ENCODE assay signal across 7 cellular contexts in the genomic region with DNA sequence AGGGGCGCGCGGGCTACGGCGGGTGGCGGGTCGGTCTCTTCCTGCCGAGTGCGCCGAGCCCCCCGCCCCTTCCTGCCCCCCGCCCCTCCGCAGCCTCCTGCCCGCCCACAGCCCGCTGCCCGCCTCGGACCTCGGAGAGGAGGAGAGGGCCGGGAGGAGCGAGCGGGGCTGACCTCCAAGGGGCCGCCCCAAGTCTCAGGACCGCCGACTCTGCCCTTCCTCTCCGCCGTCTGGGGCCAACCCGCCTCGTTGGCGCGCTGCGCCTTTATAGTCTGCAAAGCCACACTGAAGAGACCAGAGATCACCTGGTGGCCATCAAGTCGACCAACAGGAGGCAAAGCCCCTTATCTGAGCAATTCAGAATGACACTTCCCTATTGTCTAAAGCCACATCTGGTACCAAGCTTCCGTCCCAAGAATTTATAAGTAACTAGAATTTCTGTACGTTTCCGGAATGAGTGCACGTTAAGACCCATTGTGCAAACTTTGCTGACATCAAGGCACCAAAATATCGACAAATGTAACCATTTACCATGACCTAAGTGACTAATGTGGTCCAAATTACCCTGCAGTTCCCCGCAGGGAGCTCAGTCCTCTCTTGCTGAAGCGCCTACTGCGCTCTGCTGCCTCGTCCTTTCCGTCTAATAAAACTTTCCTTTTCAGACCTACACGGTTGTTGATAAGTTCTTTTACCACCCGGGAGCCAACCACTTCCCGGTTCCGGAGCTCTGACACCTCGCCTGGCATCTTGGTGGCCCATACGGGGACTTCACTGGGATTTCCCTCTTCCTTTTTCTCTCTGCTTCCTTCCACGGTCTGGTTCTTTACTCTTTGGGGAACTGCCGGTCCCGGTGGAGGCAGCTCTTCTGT. TPM values are rescaled to one million over a fixed set of nuclear protein-coding genes. Genes with fewer than 3 reads are reported as not detected.
DNase-seq lines count a peak whose midpoint lies in the region; ATAC-seq, FAIRE-seq and TF ChIP-seq lines count a peak whose summit lies in the region.

Gene CPXM1 (minus strand): TSS at position 38 of the 869 bp plus-strand sequence. CDS start 55 bp downstream, outside the sequence.

- no peaks in the 10 kb centered on the region; the same call in 1 of the 2 replicates for H3K79me1 ChIP-seq in H1 (ENCODE audit: low read depth, low read length)
- peaks cover 8% of the 10 kb centered on the region for H3K79me1 ChIP-seq in neuronal stem cell (ENCODE audit: low read depth, low read length)

- peak; percentile 47 for ATAC-seq in HG02678 (IDR thresholded peaks at IDR 0.05; ENCODE audit: unreplicated experiment)
- ATAC-seq in HG03045 (IDR thresholded peaks at IDR 0.05; ENCODE audit: unreplicated experiment): no peak
- no peak for ATAC-seq in HG03095 (IDR thresholded peaks at IDR 0.05; ENCODE audit: unreplicated experiment)

- H4K8ac ChIP-seq in H1 (ENCODE audit: extremely low read depth, insufficient read depth, low read length) (peak within 1 kb of the TSS; percentile 84), neuronal stem cell (ENCODE audit: low read depth, low read length) (peak within 1 kb of the TSS; percentile 100)

- WGBS in H1 (ENCODE audit: extremely low coverage in 1 of 2, insufficient coverage in 1 of 2, insufficient read length in 1 of 2, insufficient replicate concordance in 2 of 2, low coverage in 1 of 2, low lambda C conversion rate in 2 of 2, missing lambda C conversion rate in 1 of 2), 2 experiments: 2% methylated on average over 25 of the region's 51 CpGs; no CpG with 5 or more reads in 1 of the 2 experiments
- WGBS in neuronal stem cell (ENCODE audit: extremely low coverage in 2 of 2, insufficient read length in 2 of 2, insufficient replicate concordance in 1 of 2), 2 donors: no CpG with 5 or more reads among the region's 51 CpGs

- peak within 1 kb of the TSS; percentile 87 for H3K56ac ChIP-seq in H1 (replicated peaks; ENCODE audit: insufficient read length, low read depth, low read length)

- H2BK5ac ChIP-seq in H1 (ENCODE audit: low read depth, low read length) (peak within 1 kb of the TSS; percentile 79; the same call in 1 of the 2 replicates), neuronal stem cell (ENCODE audit: low read length) (peak within 1 kb of the TSS; percentile 46)

- CTCF ChIA-PET in H1 (lab: Charles Lee; ENCODE audit: partially characterized antibody): interaction anchor here (0.6 to 1.8 kb wide), 15 partner anchors 10 to 277 kb away, joined by 3 to 9 read pairs (median 3); partner anchors contain the start of gene TMEM239

- H2AK5ac ChIP-seq in H1 (ENCODE audit: low read depth, low read length) (peak within 1 kb of the TSS; percentile 68; the same call in 1 of the 2 replicates), neuronal stem cell (ENCODE audit: low read depth, low read length) (peak within 1 kb of the TSS; percentile 90)

- H4K20me1 ChIP-seq in H1 (replicated peaks in 1 of 2; ENCODE audit: control insufficient read depth in 1 of 2, insufficient read depth in 2 of 2, low read length in 2 of 2): peaks cover 0 to 5% of the 10 kb centered on the region in 2 experiments

- POLR2A ChIA-PET in H1 (lab: Charles Lee; ENCODE audit: partially characterized antibody): interaction anchor here (0.6 to 2.3 kb wide), 8 partner anchors 11 to 331 kb away, joined by 3 to 14 read pairs (median 3); no protein-coding TSS in a partner anchor

- no peaks in the 10 kb centered on the region for H3K79me2 ChIP-seq in H1 (ENCODE audit: control insufficient read depth in 1 of 2, insufficient read depth in 2 of 2, low read length in 2 of 2)

- H3K4me3 ChIP-seq in H1 (ENCODE audit: extremely low read depth in 1 of 4, insufficient read depth in 2 of 4, low read depth in 3 of 4, low read length in 4 of 4) (peak within 1 kb of the TSS; percentile 73 to 96 (median 77)), neuronal stem cell (ENCODE audit: low read length in 2 of 2) (peak within 1 kb of the TSS; percentile 88 to 100)

- peak; percentile 58 for FAIRE-seq in H1 (lab: Jason Lieb, UNC)

- H3K4me1 ChIP-seq in H1 (replicated peaks in 1 of 4; ENCODE audit: control insufficient read depth in 3 of 4, insufficient read depth in 4 of 4, low read length in 3 of 4) (peaks cover 0 to 28% (median 13%) of the 10 kb centered on the region in 4 experiments; a peak in 6 of 7 replicates), neuronal stem cell (ENCODE audit: control insufficient read depth in 2 of 2, insufficient read depth in 1 of 2, low read depth in 1 of 2, low read length in 2 of 2) (peaks cover 15 to 16% of the 10 kb centered on the region in 2 donors)

- peak; percentile 62 for DNase-seq in GM13976 (ENCODE audit: low spot score)
- DNase-seq in OCI-M2 (lab: John Stamatoyannopoulos, UW; ENCODE audit: unreplicated experiment): peak; percentile 37
- DNase-seq in H1 (ENCODE audit: low read depth in 1 of 2, low spot score in 2 of 2): peak in 1 of 2 experiments; percentile 83
- DNase-seq in neuronal stem cell (ENCODE audit: low spot score): peak; percentile 66

- H3K23me2 ChIP-seq in H1 (ENCODE audit: low read depth, low read length): peaks cover 17% of the 10 kb centered on the region

- H2BK120ac ChIP-seq in H1 (replicated peaks; ENCODE audit: low read depth, low read length) (peak within 1 kb of the TSS; percentile 88), neuronal stem cell (ENCODE audit: low read depth, low read length) (peak within 1 kb of the TSS; percentile 65)

- no peak for TF ChIP-seq EP300 in H1 (IDR thresholded peaks at IDR 0.05; ENCODE audit: borderline replicate concordance in 1 of 2, low read depth in 2 of 2, low read length in 2 of 2)

- in situ Hi-C loops in GM13976 (cut with MboI; ENCODE audit: low sequenced_read_pairs, unreplicated experiment): no loop called here

- H3K18ac ChIP-seq in H1 (ENCODE audit: extremely low read depth, low read length) (peak within 1 kb of the TSS; percentile 93), neuronal stem cell (ENCODE audit: low read length) (peak within 1 kb of the TSS; percentile 99)

- no peak for TF ChIP-seq POLR2A in H1 (IDR thresholded peaks at IDR 0.05; ENCODE audit: control extremely low read depth in 1 of 2, low read depth in 2 of 2, low read length in 2 of 2)

- H2AFZ ChIP-seq in H1 (ENCODE audit: low read length) (peak within 1 kb of the TSS; percentile 95), neuronal stem cell (ENCODE audit: low read length) (peak within 1 kb of the TSS; percentile 93)

- H4K5ac ChIP-seq in H1 (ENCODE audit: insufficient read length, low read depth, low read length): peak within 1 kb of the TSS; percentile 87

- peak in 1 of 2 experiments; percentile 28; a peak in 1 of 4 replicates for TF ChIP-seq RAD21 in H1 (IDR thresholded peaks at IDR 0.05 in 1 of 2, conservative IDR thresholded peaks at IDR 0.05 in 1 of 2; ENCODE audit: low read depth in 2 of 2, low read length in 2 of 2)

- peak within 1 kb of the TSS; percentile 97 for H3K23ac ChIP-seq in H1 (ENCODE audit: insufficient read length)
- peak within 1 kb of the TSS; percentile 99 for H3K23ac ChIP-seq in neuronal stem cell (ENCODE audit: low read depth, low read length, poor library complexity)

- peak within 1 kb of the TSS; percentile 100 for H4K91ac ChIP-seq in H1 (replicated peaks; ENCODE audit: insufficient read length, low read length)
- H4K91ac ChIP-seq in neuronal stem cell (ENCODE audit: low read depth, low read length, poor library complexity): peak within 1 kb of the TSS; percentile 87

- H3K9ac ChIP-seq in H1 (replicated peaks in 1 of 4; ENCODE audit: extremely low read depth in 1 of 4, low read depth in 3 of 4, low read length in 3 of 4): peak within 1 kb of the TSS; percentile 16 to 60 (median 39); a peak in 6 of 7 replicates
- H3K9ac ChIP-seq in neuronal stem cell (ENCODE audit: low read depth, low read length, poor library complexity): peak within 1 kb of the TSS; percentile 100

- H3K36me3 ChIP-seq in H1 (ENCODE audit: control insufficient read depth in 2 of 4, insufficient read depth in 4 of 4, low read length in 3 of 4): peaks cover 11 to 24% (median 17%) of the 10 kb centered on the region in 4 experiments; a peak in 6 of 8 replicates
- peaks cover 25 to 36% of the 10 kb centered on the region in 2 donors for H3K36me3 ChIP-seq in neuronal stem cell (replicated peaks in 1 of 2; ENCODE audit: control insufficient read depth in 2 of 2, insufficient read depth in 2 of 2, low read length in 2 of 2)

- H2BK15ac ChIP-seq in H1 (ENCODE audit: low read length) (peak within 1 kb of the TSS; percentile 81), neuronal stem cell (ENCODE audit: low read length) (peak within 1 kb of the TSS; percentile 74)

- no peak within 1 kb of the TSS for H3K14ac ChIP-seq in H1 (ENCODE audit: insufficient read length)
- H3K14ac ChIP-seq in neuronal stem cell (ENCODE audit: low read length): peak within 1 kb of the TSS; percentile 99

- peak within 1 kb of the TSS; percentile 100 for H3K4ac ChIP-seq in H1 (replicated peaks; ENCODE audit: insufficient read length, low read depth, low read length)
- H3K4ac ChIP-seq in neuronal stem cell (ENCODE audit: low read length): peak within 1 kb of the TSS; percentile 97

- H3K27ac ChIP-seq in H1 (ENCODE audit: low read depth, low read length) (no peak within 1 kb of the TSS), neuronal stem cell (replicated peaks; ENCODE audit: low read length) (peak within 1 kb of the TSS; percentile 80)

- H3K9me3 ChIP-seq in H1 (ENCODE audit: insufficient read depth in 2 of 2, low read depth in 1 of 2, low read length in 1 of 2): no peaks in the 10 kb centered on the region
- peaks cover 0 to under 1% of the 10 kb centered on the region in 2 donors for H3K9me3 ChIP-seq in neuronal stem cell (replicated peaks in 1 of 2; ENCODE audit: control insufficient read depth in 2 of 2, insufficient read depth in 1 of 2, low read depth in 1 of 2, low read length in 2 of 2)

- H2BK12ac ChIP-seq in H1 (ENCODE audit: low read depth, low read length) (peak within 1 kb of the TSS; percentile 85; the same call in 1 of the 2 replicates), neuronal stem cell (ENCODE audit: low read length) (peak within 1 kb of the TSS; percentile 98)

- peak within 1 kb of the TSS; percentile 34; the same call in 1 of the 2 replicates for H2BK20ac ChIP-seq in H1 (ENCODE audit: low read length)

- peak within 1 kb of the TSS; percentile 97 for H3K4me2 ChIP-seq in H1 (ENCODE audit: insufficient read depth in 1 of 2, low read depth in 2 of 2, low read length in 2 of 2)
- peak within 1 kb of the TSS; percentile 97 for H3K4me2 ChIP-seq in neuronal stem cell (ENCODE audit: insufficient read depth, low read length, poor library complexity, severe bottlenecking)

- H3K27me3 ChIP-seq in H1 (replicated peaks in 1 of 4; ENCODE audit: control insufficient read depth in 3 of 4, extremely low read depth in 1 of 4, insufficient read depth in 3 of 4, low read length in 3 of 4) (peaks cover 31 to 50% (median 49%) of the 10 kb centered on the region in 4 experiments), neuronal stem cell (ENCODE audit: control insufficient read depth in 3 of 3, insufficient read depth in 3 of 3, low read depth in 1 of 3, low read length in 3 of 3) (peaks cover 16 to 43% (median 23%) of the 10 kb centered on the region in 3 experiments)

- TF ChIP-seq CTCF in GM13976 (IDR thresholded peaks at IDR 0.05; ENCODE audit: borderline replicate concordance, control extremely low read depth, extremely low read depth, insufficient read depth, missing control alignments) (no peak), H1 (IDR thresholded peaks at IDR 0.05; ENCODE audit: control extremely low read depth in 1 of 3, insufficient read depth in 1 of 3, low read depth in 1 of 3, low read length in 3 of 3) (peak in 1 of 3 experiments; percentile 20; a peak in 1 of 4 replicates)

RNA-seq across cellular contexts. Expression of gene CPXM1, which starts in this region (rescaled TPM):
- total RNA-seq in H1 (2021; fragmentation: NEBNext Ultra II Directional; extraction: Animal tissue kit (Norgen Biotek cat#: 25700)): 28.8 and 31.3 TPM in 2 replicates
- polyA plus RNA-seq in H1 (2011; rRNA removed): 81.9 and 90.9 TPM in 2 replicates
- 59.0 TPM for polyA plus RNA-seq in H1 (2011; cell fraction: cytosol; rRNA removed)
- 231 TPM for polyA plus RNA-seq in H1 (2011; cell fraction: nucleus; rRNA removed)
- 37.0 to 65.6 TPM (median 56.2 TPM) in 4 replicates for polyA plus RNA-seq in H1 (2012, experiment 1 of 2)
- polyA plus RNA-seq in H1 (2012, experiment 2 of 2): 42.0 TPM
- polyA plus RNA-seq in H1 (2013, experiment 1 of 2): 45.5 TPM
- 41.6 TPM for polyA plus RNA-seq in H1 (2013, experiment 2 of 2)
- polyA minus RNA-seq in H1 (2011; rRNA and poly(A)+ RNA removed): 26.2 and 29.4 TPM in 2 replicates
- polyA minus RNA-seq in H1 (2011; cell fraction: cytosol; rRNA and poly(A)+ RNA removed): 18.1 TPM
- polyA minus RNA-seq in H1 (2011; cell fraction: nucleus; rRNA and poly(A)+ RNA removed): 25.0 TPM
- 100 TPM for polyA plus RNA-seq in neuronal stem cell (2013, experiment 1 of 2)
- 97.5 TPM for polyA plus RNA-seq in neuronal stem cell (2013, experiment 2 of 2)
